ENCODE assay signal across 1 cellular context in the genomic region with DNA sequence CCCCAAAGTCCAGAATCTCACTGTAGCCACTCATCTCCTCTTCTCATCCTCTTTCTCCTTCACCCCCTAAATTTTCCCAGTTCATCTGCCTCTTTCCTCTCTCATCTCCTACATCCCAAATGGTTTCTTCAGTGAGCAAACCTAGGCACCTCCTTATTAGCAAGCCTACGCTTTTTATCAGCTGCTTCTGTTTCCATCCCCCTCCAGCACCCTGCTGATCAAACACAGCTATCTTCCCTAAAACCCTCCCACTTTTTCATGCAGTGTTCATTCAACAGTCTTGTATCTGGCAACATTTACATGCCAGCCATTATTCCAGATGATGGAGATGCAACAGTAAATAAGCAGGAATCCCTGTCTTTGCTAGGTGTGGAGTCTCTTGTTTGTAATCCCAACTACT.
TF ChIP-seq lines count a peak whose summit lies in the region.

No MANE protein-coding gene starts in this region.

TF ChIP-seq in GM23338, 12 proteins besides CTCF, POLR2A, EP300 and RAD21 (continued from another document):
- TF ChIP-seq, protein P1, sequence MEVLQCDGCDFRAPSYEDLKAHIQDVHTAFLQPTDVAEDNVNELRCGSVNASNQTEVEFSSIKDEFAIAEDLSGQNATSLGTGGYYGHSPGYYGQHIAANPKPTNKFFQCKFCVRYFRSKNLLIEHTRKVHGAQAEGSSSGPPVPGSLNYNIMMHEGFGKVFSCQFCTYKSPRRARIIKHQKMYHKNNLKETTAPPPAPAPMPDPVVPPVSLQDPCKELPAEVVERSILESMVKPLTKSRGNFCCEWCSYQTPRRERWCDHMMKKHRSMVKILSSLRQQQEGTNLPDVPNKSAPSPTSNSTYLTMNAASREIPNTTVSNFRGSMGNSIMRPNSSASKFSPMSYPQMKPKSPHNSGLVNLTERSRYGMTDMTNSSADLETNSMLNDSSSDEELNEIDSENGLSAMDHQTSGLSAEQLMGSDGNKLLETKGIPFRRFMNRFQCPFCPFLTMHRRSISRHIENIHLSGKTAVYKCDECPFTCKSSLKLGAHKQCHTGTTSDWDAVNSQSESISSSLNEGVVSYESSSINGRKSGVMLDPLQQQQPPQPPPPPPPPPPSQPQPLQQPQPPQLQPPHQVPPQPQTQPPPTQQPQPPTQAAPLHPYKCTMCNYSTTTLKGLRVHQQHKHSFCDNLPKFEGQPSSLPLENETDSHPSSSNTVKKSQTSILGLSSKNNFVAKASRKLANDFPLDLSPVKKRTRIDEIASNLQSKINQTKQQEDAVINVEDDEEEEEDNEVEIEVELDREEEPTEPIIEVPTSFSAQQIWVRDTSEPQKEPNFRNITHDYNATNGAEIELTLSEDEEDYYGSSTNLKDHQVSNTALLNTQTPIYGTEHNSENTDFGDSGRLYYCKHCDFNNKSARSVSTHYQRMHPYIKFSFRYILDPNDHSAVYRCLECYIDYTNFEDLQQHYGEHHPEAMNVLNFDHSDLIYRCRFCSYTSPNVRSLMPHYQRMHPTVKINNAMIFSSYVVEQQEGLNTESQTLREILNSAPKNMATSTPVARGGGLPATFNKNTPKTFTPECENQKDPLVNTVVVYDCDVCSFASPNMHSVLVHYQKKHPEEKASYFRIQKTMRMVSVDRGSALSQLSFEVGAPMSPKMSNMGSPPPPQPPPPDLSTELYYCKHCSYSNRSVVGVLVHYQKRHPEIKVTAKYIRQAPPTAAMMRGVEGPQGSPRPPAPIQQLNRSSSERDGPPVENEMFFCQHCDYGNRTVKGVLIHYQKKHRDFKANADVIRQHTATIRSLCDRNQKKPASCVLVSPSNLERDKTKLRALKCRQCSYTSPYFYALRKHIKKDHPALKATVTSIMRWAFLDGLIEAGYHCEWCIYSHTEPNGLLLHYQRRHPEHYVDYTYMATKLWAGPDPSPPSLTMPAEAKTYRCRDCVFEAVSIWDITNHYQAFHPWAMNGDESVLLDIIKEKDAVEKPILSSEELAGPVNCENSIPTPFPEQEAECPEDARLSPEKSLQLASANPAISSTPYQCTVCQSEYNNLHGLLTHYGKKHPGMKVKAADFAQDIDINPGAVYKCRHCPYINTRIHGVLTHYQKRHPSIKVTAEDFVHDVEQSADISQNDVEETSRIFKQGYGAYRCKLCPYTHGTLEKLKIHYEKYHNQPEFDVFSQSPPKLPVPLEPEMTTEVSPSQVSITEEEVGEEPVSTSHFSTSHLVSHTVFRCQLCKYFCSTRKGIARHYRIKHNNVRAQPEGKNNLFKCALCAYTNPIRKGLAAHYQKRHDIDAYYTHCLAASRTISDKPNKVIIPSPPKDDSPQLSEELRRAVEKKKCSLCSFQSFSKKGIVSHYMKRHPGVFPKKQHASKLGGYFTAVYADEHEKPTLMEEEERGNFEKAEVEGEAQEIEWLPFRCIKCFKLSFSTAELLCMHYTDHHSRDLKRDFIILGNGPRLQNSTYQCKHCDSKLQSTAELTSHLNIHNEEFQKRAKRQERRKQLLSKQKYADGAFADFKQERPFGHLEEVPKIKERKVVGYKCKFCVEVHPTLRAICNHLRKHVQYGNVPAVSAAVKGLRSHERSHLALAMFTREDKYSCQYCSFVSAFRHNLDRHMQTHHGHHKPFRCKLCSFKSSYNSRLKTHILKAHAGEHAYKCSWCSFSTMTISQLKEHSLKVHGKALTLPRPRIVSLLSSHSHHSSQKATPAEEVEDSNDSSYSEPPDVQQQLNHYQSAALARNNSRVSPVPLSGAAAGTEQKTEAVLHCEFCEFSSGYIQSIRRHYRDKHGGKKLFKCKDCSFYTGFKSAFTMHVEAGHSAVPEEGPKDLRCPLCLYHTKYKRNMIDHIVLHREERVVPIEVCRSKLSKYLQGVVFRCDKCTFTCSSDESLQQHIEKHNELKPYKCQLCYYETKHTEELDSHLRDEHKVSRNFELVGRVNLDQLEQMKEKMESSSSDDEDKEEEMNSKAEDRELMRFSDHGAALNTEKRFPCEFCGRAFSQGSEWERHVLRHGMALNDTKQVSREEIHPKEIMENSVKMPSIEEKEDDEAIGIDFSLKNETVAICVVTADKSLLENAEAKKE (CRISPR knock-in tag; IDR thresholded peaks at IDR 0.05): no peak
